ENCODE assay signal across 21 cellular contexts in the genomic region with DNA sequence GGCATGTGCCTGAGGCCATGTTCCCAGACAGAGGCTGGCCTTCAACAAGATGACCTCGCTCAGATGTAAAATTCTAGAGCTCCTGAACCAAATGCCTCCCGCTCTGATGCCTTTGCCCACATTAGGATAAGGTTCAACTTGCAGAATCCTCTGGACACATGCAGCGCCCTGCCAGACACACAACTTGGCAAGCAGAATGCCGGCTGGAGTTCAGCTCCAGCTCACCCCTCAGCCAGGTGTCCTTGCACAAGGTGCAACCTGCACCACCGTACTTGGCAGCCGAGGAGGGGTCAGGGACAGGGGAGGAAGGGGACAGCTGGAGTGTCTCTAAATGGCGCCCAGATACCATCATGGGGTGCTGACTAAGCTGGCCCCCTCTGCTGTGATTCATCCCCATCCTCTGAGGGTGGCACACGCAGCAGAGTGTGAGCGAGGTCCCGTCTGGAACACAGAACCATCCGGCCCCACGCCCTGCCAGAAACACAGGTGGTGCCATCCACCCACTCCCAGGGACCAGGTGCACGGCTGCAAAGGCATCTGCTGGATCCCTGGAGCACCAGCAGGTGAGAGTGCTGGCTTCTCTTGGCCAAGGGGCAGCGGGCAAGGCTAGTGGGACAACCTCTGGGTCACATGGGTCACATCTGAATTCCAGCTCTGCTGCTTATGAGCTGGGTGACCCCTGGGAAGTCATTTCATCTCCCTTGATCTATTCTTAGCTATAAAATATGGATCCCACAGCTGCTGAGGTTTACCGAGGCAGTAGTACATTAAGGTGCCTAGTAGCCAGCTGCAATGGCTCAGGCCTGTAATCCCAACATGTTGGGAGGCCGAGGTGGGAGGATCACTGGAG. TPM values are rescaled to one million over a fixed set of nuclear protein-coding genes. Genes with fewer than 3 reads are reported as not detected.
"Had no signal": no experiment of that assay in that cellular context is flagged by ENCODE, and none has a peak within 500 bp of the region (broad histone marks: within the 10 kb centered on the region; RNA-seq: fewer than 3 reads in every experiment).

No MANE protein-coding gene starts in this region.

- H3K9me3 ChIP-seq: esophagus squamous epithelium, pancreas, stomach, thoracic aorta had no signal

- H3K27ac Mint-ChIP-seq: progenitor cell of endocrine pancreas had no signal

- H3K4me3 Mint-ChIP-seq: naive thymus-derived CD8-positive, alpha-beta T cell had no signal

- ATAC-seq: naive thymus-derived CD8-positive, alpha-beta T cell; pancreas; sciatic nerve had no signal

- H3K27ac ChIP-seq: esophagus squamous epithelium, pancreas, stomach, thoracic aorta had no signal

- H3K27me3 ChIP-seq: esophagus squamous epithelium, pancreas, stomach had no signal

- H3K27me3 Mint-ChIP-seq: naive thymus-derived CD8-positive, alpha-beta T cell; progenitor cell of endocrine pancreas had no signal

- DNase-seq: central memory CD4-positive, alpha-beta T cell; esophagus squamous epithelium; foreskin fibroblast; hippocampal formation; kidney glomerular epithelial cell; mammary epithelial cell; naive thymus-derived CD8-positive, alpha-beta T cell; nucleus accumbens; pancreas; retina; small intestine; stimulated activated CD4-positive, alpha-beta T cell treated with anti-CD3 and anti-CD28 coated beads, Interleukin-12 subunit alpha, Interleukin-12 subunit beta, amount 100 ng/mL, for 4 hours; stimulated activated naive CD4-positive, alpha-beta T cell; stomach; trophoblast cell had no signal

- H3K4me1 ChIP-seq: pancreas, stomach had no signal

- H3K4me3 ChIP-seq: esophagus squamous epithelium, pancreas, stomach, thoracic aorta had no signal

- H3K36me3 ChIP-seq: pancreas had no signal

- H3K9me3 Mint-ChIP-seq: naive thymus-derived CD8-positive, alpha-beta T cell had no signal

RNA-seq across cellular contexts. Expression of a gene that starts 34.2 kb away (rescaled TPM):
- total RNA-seq: epithelial cell of proximal tubule, lower leg skin, mesenteric fat pad, sciatic nerve, stomach had no signal
- polyA plus RNA-seq: mammary epithelial cell had no signal
